ENCODE assay signal across 20 cellular contexts in the genomic region with DNA sequence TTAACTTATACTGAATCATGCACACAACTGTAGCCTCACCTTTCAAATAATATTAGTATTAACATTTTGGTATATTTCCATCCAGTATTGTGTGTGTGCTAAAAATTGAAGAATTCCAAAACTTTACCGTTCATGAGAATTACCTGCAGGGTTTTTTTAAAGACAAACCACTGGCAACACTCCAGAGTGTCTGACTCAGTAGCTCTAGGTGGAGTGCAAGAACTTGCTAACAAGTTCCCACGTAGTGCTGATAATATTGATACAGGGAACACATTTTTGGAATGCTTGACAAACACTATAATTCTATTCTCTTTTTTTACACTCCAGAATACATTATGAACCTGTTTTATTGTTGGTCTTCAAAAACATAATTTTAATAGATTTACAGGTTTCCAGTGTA. TPM values are rescaled to one million over a fixed set of nuclear protein-coding genes. Genes with fewer than 3 reads are reported as not detected.
A peak's percentile ranks its signal among the peaks of the same experiment; 100 is the strongest.
DNase-seq lines count a peak whose midpoint lies in the region; ATAC-seq, FAIRE-seq and TF ChIP-seq lines count a peak whose summit lies in the region.
"Had no signal": no experiment of that assay in that cellular context is flagged by ENCODE, and none has a peak within 500 bp of the region (broad histone marks: within the 10 kb centered on the region; RNA-seq: fewer than 3 reads in every experiment).

No MANE protein-coding gene starts in this region.

- H3K79me2 ChIP-seq in mammary epithelial cell (ENCODE audit: insufficient read depth, low read length) = no peaks in the 10 kb centered on the region

- no peak overlapping the region for H3K4me3 ChIP-seq in mammary epithelial cell (replicated peaks in 1 of 3; ENCODE audit: insufficient read depth in 1 of 3, low read depth in 2 of 3, low read length in 3 of 3)
- H3K4me3 ChIP-seq in right atrium auricular region = no peak overlapping the region
- H3K4me3 ChIP-seq: BLaER1 treated with 17β-estradiol and CSF1 and Interleukin-3, amounts not matched to agents 10 nM and 100 nM; GM12878 had no signal

- H3K9me3 Mint-ChIP-seq in activated T-helper 1 cell treated with anti-CD3 and anti-CD28 coated beads, Interleukin-12 subunit alpha, Interleukin-12 subunit beta, Interleukin-2, Interleukin-4 antibody, amounts not matched to agents 30 ng/mL and 10 ng/mL and 1 ng/mL, durations not matched to agents 14 hours and 24 hours and 36 hours = no peaks in the 10 kb centered on the region
- H3K9me3 Mint-ChIP-seq: CD8-positive, alpha-beta T cell had no signal

- H3K9ac ChIP-seq in mammary epithelial cell (ENCODE audit: insufficient read depth, low read length) = no peak overlapping the region
- H3K9ac ChIP-seq: BLaER1 treated with 17β-estradiol and CSF1 and Interleukin-3, amounts not matched to agents 10 nM and 100 nM had no signal

- H3K9me3 ChIP-seq in mammary epithelial cell (replicated peaks; ENCODE audit: insufficient read depth, low read length) (no peaks in the 10 kb centered on the region), right atrium auricular region (no peaks in the 10 kb centered on the region)

- H3K36me3 ChIP-seq in mammary epithelial cell (ENCODE audit: insufficient read depth, low read length) = no peaks in the 10 kb centered on the region
- H3K36me3 ChIP-seq in right atrium auricular region = no peaks in the 10 kb centered on the region
- H3K36me3 ChIP-seq: BLaER1 treated with 17β-estradiol and CSF1 and Interleukin-3, amounts not matched to agents 10 nM and 100 nM had no signal

- dilution Hi-C loops in mammary epithelial cell (cut with HindIII; ENCODE audit: low sequenced_read_pairs) = no loop called here

- H3K4me1 Mint-ChIP-seq in activated T-helper 1 cell treated with anti-CD3 and anti-CD28 coated beads, Interleukin-12 subunit alpha, Interleukin-12 subunit beta, Interleukin-2, Interleukin-4 antibody, amounts not matched to agents 30 ng/mL and 10 ng/mL and 1 ng/mL, durations not matched to agents 14 hours and 24 hours and 36 hours (ENCODE audit: low read depth) = no peaks in the 10 kb centered on the region
- H3K4me1 Mint-ChIP-seq: B cell had no signal

- H3K36me3 Mint-ChIP-seq in activated T-helper 1 cell treated with anti-CD3 and anti-CD28 coated beads, Interleukin-12 subunit alpha, Interleukin-12 subunit beta, Interleukin-2, Interleukin-4 antibody, amounts not matched to agents 30 ng/mL and 10 ng/mL and 1 ng/mL, durations not matched to agents 14 hours and 24 hours and 36 hours (ENCODE audit: low read depth) = no peaks in the 10 kb centered on the region
- H3K36me3 Mint-ChIP-seq: CD8-positive, alpha-beta T cell had no signal

- DNase-seq in RCC 7860 (ENCODE audit: low spot score) = no peak
- peak; percentile 80 for DNase-seq in mammary epithelial cell
- DNase-seq in foreskin keratinocyte = peak; percentile 64 to 85
- no peak for DNase-seq in right atrium auricular region (ENCODE audit: low spot score)
- no peak for DNase-seq in activated T-helper 1 cell treated with anti-CD3 and anti-CD28 coated beads, Interleukin-12 subunit alpha, Interleukin-12 subunit beta, Interleukin-2, Interleukin-4 antibody, amounts not matched to agents 30 ng/mL and 10 ng/mL and 1 ng/mL, durations not matched to agents 14 hours and 24 hours and 36 hours (ENCODE audit: low spot score)
- DNase-seq in NCI-H748 treated with DMSO at 0.1 percent for 48 hours (lab: John Stamatoyannopoulos, UW) = no peak
- DNase-seq: Calu3; CD8-positive, alpha-beta T cell; DMS79 treated with DMSO at 0.1 percent for 48 hours; GOT3; H7; HFFc6 had no signal

- peak; percentile 58 for ATAC-seq in foreskin keratinocyte
- ATAC-seq: CD8-positive, alpha-beta T cell; GM12878; HCT116 had no signal

- no peaks in the 10 kb centered on the region for H4K20me1 ChIP-seq in mammary epithelial cell (ENCODE audit: insufficient read depth, low read length)
- H4K20me1 ChIP-seq: BLaER1 treated with 17β-estradiol and CSF1 and Interleukin-3, amounts not matched to agents 10 nM and 100 nM had no signal

- no peak overlapping the region for H3K4me2 ChIP-seq in mammary epithelial cell (ENCODE audit: insufficient read depth, low read depth, low read length)
- H3K4me2 ChIP-seq: BLaER1 treated with 17β-estradiol and CSF1 and Interleukin-3, amounts not matched to agents 10 nM and 100 nM had no signal

- H3K27ac ChIP-seq in mammary epithelial cell (ENCODE audit: insufficient read depth, low read depth, low read length) (no peak overlapping the region), foreskin keratinocyte (no peak overlapping the region), right atrium auricular region (no peak overlapping the region)
- H3K27ac ChIP-seq: BLaER1 treated with 17β-estradiol and CSF1 and Interleukin-3, amounts not matched to agents 10 nM and 100 nM; HL-60 had no signal

- H3K4me1 ChIP-seq in mammary epithelial cell (ENCODE audit: insufficient read depth, low read length) = peaks cover 12% of the 10 kb centered on the region
- peaks cover 12% of the 10 kb centered on the region for H3K4me1 ChIP-seq in foreskin keratinocyte
- H3K4me1 ChIP-seq in right atrium auricular region = no peaks in the 10 kb centered on the region

- WGBS in mammary epithelial cell (ENCODE audit: low coverage, missing lambda C conversion rate) = 0% methylated on average over 2 of the region's 2 CpGs

- TF ChIP-seq CTCF in mammary epithelial cell (conservative IDR thresholded peaks at IDR 0.05 in 1 of 2, IDR thresholded peaks at IDR 0.05 in 1 of 2; ENCODE audit: extremely low read depth in 1 of 2, insufficient read depth in 1 of 2, low read depth in 1 of 2, low read length in 2 of 2) = no peak
- TF ChIP-seq CTCF in foreskin keratinocyte (conservative IDR thresholded peaks at IDR 0.05) = no peak
- TF ChIP-seq CTCF in right atrium auricular region (IDR thresholded peaks at IDR 0.05) = no peak

- H3K27ac Mint-ChIP-seq in activated T-helper 1 cell treated with anti-CD3 and anti-CD28 coated beads, Interleukin-12 subunit alpha, Interleukin-12 subunit beta, Interleukin-2, Interleukin-4 antibody, amounts not matched to agents 30 ng/mL and 10 ng/mL and 1 ng/mL, durations not matched to agents 14 hours and 24 hours and 36 hours = no peak overlapping the region
- H3K27ac Mint-ChIP-seq: B cell; CD8-positive, alpha-beta T cell; HFFc6 had no signal

- CTCF ChIA-PET in mammary epithelial cell (lab: Charles Lee; ENCODE audit: low non-redundant PET) = interaction anchor here (0.5 to 0.7 kb wide), 2 partner anchors 9 to 247 kb away, joined by 3 to 4 read pairs; no protein-coding TSS in a partner anchor

- no TSS peak for BruUV-seq in mammary epithelial cell (replicated peaks; lab: Mats Ljungman, UMichigan)

- H3K27me3 ChIP-seq in mammary epithelial cell (ENCODE audit: insufficient read depth, low read length) (peaks cover 2% of the 10 kb centered on the region), foreskin keratinocyte (no peaks in the 10 kb centered on the region), right atrium auricular region (no peaks in the 10 kb centered on the region)

- intact Hi-C loops in mammary epithelial cell (cut with micrococcal nuclease) = no loop called here
- intact Hi-C loops in activated T-helper 1 cell treated with anti-CD3 and anti-CD28 coated beads, Interleukin-12 subunit alpha, Interleukin-12 subunit beta, Interleukin-2, Interleukin-4 antibody, amounts not matched to agents 30 ng/mL and 10 ng/mL and 1 ng/mL, durations not matched to agents 14 hours and 24 hours and 36 hours (cut with micrococcal nuclease) = no loop called here

- H3K27me3 Mint-ChIP-seq in activated T-helper 1 cell treated with anti-CD3 and anti-CD28 coated beads, Interleukin-12 subunit alpha, Interleukin-12 subunit beta, Interleukin-2, Interleukin-4 antibody, amounts not matched to agents 30 ng/mL and 10 ng/mL and 1 ng/mL, durations not matched to agents 14 hours and 24 hours and 36 hours (ENCODE audit: insufficient read depth) = peaks cover 4% of the 10 kb centered on the region
- H3K27me3 Mint-ChIP-seq: B cell had no signal

- peak; percentile 51 for FAIRE-seq in RCC 7860 (lab: Jason Lieb, UNC)
- FAIRE-seq: GM12878 had no signal

- no peak overlapping the region for H3K4me3 Mint-ChIP-seq in activated T-helper 1 cell treated with anti-CD3 and anti-CD28 coated beads, Interleukin-12 subunit alpha, Interleukin-12 subunit beta, Interleukin-2, Interleukin-4 antibody, amounts not matched to agents 30 ng/mL and 10 ng/mL and 1 ng/mL, durations not matched to agents 14 hours and 24 hours and 36 hours
- H3K4me3 Mint-ChIP-seq: B cell; CD8-positive, alpha-beta T cell; HFFc6 had no signal

- no peak overlapping the region for H2AFZ ChIP-seq in mammary epithelial cell (ENCODE audit: low read depth, low read length)

- in situ Hi-C loops in mammary epithelial cell (cut with MboI; ENCODE audit: low sequenced_read_pairs in 2 of 2) = no loop called here

RNA-seq across cellular contexts. Expression of gene SLC5A9, which starts 27.7 kb away (rescaled TPM):
- not detected for total RNA-seq in mammary epithelial cell
- polyA plus RNA-seq in mammary epithelial cell = not detected
- not detected for polyA minus RNA-seq in mammary epithelial cell
- not detected in 2 replicates for total RNA-seq in foreskin keratinocyte
- polyA plus RNA-seq in foreskin keratinocyte = not detected in 2 replicates
- not detected for total RNA-seq in right atrium auricular region
- total RNA-seq in activated T-helper 1 cell treated with anti-CD3 and anti-CD28 coated beads, Interleukin-12 subunit alpha, Interleukin-12 subunit beta, Interleukin-2, Interleukin-4 antibody, amounts not matched to agents 30 ng/mL and 10 ng/mL and 1 ng/mL, durations not matched to agents 14 hours and 24 hours and 36 hours = not detected in 2 replicates
- total RNA-seq: A172; B cell; CD8-positive, alpha-beta T cell; G401; GM12878; HFFc6; HT1080 had no signal

Comparison
In these comparisons a context has a peak if more than half of its experiments do, and no peak if none do; other contexts are left out.
1. DNase-seq: peak in mammary epithelial cell (single experiment) and foreskin keratinocyte (2 of 2); none in RCC 7860 (single experiment), right atrium auricular region (single experiment), activated T-helper 1 cell treated with anti-CD3 and anti-CD28 coated beads, Interleukin-12 subunit alpha, Interleukin-12 subunit beta, Interleukin-2, Interleukin-4 antibody, amounts not matched to agents 30 ng/mL and 10 ng/mL and 1 ng/mL, durations not matched to agents 14 hours and 24 hours and 36 hours (single experiment) and NCI-H748 treated with DMSO at 0.1 percent for 48 hours (single experiment).